1 cellular context compared by ENCODE assay signal in genomic region chr3:184514151-184514490, GRCh38.
TF ChIP-seq lines count a peak whose summit lies in the region.

No MANE protein-coding gene starts in this region.

TF ChIP-seq in K562, 482 proteins besides CTCF, POLR2A, EP300 and RAD21 (continued from another document):
- TF ChIP-seq, protein P1, sequence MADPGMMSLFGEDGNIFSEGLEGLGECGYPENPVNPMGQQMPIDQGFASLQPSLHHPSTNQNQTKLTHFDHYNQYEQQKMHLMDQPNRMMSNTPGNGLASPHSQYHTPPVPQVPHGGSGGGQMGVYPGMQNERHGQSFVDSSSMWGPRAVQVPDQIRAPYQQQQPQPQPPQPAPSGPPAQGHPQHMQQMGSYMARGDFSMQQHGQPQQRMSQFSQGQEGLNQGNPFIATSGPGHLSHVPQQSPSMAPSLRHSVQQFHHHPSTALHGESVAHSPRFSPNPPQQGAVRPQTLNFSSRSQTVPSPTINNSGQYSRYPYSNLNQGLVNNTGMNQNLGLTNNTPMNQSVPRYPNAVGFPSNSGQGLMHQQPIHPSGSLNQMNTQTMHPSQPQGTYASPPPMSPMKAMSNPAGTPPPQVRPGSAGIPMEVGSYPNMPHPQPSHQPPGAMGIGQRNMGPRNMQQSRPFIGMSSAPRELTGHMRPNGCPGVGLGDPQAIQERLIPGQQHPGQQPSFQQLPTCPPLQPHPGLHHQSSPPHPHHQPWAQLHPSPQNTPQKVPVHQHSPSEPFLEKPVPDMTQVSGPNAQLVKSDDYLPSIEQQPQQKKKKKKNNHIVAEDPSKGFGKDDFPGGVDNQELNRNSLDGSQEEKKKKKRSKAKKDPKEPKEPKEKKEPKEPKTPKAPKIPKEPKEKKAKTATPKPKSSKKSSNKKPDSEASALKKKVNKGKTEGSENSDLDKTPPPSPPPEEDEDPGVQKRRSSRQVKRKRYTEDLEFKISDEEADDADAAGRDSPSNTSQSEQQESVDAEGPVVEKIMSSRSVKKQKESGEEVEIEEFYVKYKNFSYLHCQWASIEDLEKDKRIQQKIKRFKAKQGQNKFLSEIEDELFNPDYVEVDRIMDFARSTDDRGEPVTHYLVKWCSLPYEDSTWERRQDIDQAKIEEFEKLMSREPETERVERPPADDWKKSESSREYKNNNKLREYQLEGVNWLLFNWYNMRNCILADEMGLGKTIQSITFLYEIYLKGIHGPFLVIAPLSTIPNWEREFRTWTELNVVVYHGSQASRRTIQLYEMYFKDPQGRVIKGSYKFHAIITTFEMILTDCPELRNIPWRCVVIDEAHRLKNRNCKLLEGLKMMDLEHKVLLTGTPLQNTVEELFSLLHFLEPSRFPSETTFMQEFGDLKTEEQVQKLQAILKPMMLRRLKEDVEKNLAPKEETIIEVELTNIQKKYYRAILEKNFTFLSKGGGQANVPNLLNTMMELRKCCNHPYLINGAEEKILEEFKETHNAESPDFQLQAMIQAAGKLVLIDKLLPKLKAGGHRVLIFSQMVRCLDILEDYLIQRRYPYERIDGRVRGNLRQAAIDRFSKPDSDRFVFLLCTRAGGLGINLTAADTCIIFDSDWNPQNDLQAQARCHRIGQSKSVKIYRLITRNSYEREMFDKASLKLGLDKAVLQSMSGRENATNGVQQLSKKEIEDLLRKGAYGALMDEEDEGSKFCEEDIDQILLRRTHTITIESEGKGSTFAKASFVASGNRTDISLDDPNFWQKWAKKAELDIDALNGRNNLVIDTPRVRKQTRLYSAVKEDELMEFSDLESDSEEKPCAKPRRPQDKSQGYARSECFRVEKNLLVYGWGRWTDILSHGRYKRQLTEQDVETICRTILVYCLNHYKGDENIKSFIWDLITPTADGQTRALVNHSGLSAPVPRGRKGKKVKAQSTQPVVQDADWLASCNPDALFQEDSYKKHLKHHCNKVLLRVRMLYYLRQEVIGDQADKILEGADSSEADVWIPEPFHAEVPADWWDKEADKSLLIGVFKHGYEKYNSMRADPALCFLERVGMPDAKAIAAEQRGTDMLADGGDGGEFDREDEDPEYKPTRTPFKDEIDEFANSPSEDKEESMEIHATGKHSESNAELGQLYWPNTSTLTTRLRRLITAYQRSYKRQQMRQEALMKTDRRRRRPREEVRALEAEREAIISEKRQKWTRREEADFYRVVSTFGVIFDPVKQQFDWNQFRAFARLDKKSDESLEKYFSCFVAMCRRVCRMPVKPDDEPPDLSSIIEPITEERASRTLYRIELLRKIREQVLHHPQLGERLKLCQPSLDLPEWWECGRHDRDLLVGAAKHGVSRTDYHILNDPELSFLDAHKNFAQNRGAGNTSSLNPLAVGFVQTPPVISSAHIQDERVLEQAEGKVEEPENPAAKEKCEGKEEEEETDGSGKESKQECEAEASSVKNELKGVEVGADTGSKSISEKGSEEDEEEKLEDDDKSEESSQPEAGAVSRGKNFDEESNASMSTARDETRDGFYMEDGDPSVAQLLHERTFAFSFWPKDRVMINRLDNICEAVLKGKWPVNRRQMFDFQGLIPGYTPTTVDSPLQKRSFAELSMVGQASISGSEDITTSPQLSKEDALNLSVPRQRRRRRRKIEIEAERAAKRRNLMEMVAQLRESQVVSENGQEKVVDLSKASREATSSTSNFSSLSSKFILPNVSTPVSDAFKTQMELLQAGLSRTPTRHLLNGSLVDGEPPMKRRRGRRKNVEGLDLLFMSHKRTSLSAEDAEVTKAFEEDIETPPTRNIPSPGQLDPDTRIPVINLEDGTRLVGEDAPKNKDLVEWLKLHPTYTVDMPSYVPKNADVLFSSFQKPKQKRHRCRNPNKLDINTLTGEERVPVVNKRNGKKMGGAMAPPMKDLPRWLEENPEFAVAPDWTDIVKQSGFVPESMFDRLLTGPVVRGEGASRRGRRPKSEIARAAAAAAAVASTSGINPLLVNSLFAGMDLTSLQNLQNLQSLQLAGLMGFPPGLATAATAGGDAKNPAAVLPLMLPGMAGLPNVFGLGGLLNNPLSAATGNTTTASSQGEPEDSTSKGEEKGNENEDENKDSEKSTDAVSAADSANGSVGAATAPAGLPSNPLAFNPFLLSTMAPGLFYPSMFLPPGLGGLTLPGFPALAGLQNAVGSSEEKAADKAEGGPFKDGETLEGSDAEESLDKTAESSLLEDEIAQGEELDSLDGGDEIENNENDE (IDR thresholded peaks at IDR 0.05; ENCODE audit: low read depth, low read length): no peak
- TF ChIP-seq ZNF311 (CRISPR knock-in tag; IDR thresholded peaks at IDR 0.05): no peak
- no peak for TF ChIP-seq BRD9 (IDR thresholded peaks at IDR 0.05; ENCODE audit: low read depth, partially characterized antibody)
- no peak for TF ChIP-seq ZNF384 (IDR thresholded peaks at IDR 0.05; ENCODE audit: low read depth, low read length)
